In the genomic region with DNA sequence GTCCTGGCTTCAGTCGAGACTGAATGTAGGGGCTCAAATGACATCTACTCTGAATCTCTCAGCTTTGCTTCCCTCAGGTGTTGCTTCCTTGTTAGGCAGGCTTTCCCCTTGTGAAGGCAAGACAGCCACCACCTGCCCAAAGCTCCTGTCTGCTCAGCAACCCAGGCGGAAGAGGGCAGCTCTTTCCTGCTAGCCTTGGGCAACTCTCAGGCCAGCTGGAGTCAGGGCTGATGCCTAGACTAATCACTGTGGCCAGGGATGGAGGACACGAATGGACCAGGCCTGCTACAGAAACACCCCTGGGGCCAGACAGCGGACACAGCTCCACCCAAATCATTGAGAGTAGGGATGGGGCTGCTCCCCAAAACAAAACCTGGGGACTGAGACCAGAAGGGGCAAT, we compare ENCODE assay signal across 23 cellular contexts.
"Had no signal": no experiment of that assay in that cellular context is flagged by ENCODE, and none has a peak within 500 bp of the region (broad histone marks: within the 10 kb centered on the region; RNA-seq: fewer than 3 reads in every experiment).

No MANE protein-coding gene starts in this region.

- ATAC-seq: Right ventricle myocardium inferior, SK-N-SH treated with all-trans-retinoic acid at 6 μM for 48 hours had no signal

- H3K27ac Mint-ChIP-seq: IgD-negative memory B cell had no signal

- DNase-seq: Kasumi-1; MM.1S; NCI-H1092 treated with DMSO at 0.1 percent for 48 hours; NCI-H1436; NCI-H187; NCI-H2029; NCI-H2081 treated with DMSO at 0.1 percent for 48 hours; NCI-H2171; NCI-H226; NCI-H446; NCI-H510A; NCI-H524 treated with DMSO at 0.1 percent for 48 hours; NCI-H69; NCI-H774; NK-92 treated with Interleukin-12 subunit alpha and Interleukin-12 subunit beta, amount 100 ng/mL, for 24 hours; OCI-M1; PC-9; Peyer's patch; SHP77 treated with DMSO at 0.1 percent for 48 hours; SJCRH30 had no signal

- H3K4me3 Mint-ChIP-seq: IgD-negative memory B cell had no signal

- H3K9me3 Mint-ChIP-seq: IgD-negative memory B cell had no signal
